21 cellular contexts compared by ENCODE assay signal in genomic region chr5:166436857-166437256, GRCh38.
DNase-seq lines count a peak whose midpoint lies in the region; ATAC-seq, FAIRE-seq and TF ChIP-seq lines count a peak whose summit lies in the region.
"Had no signal": no experiment of that assay in that cellular context is flagged by ENCODE, and none has a peak within 500 bp of the region (broad histone marks: within the 10 kb centered on the region; RNA-seq: fewer than 3 reads in every experiment).

No MANE protein-coding gene starts in this region.

- no peak for TF ChIP-seq EP300 in sigmoid colon (IDR thresholded peaks at IDR 0.05)

- no peak overlapping the region for H3K27ac ChIP-seq in RWPE2 (ENCODE audit: poor library complexity, severe bottlenecking)
- H3K27ac ChIP-seq in sigmoid colon: no peak overlapping the region
- H3K27ac ChIP-seq: gastroesophageal sphincter, upper lobe of right lung had no signal

- WGBS in sigmoid colon, 2 donors: 75 to 82% methylated on average over 3 of the region's 3 CpGs

- H3K36me3 ChIP-seq in RWPE2 (ENCODE audit: low read depth) (no peaks in the 10 kb centered on the region), sigmoid colon (no peaks in the 10 kb centered on the region)
- H3K36me3 ChIP-seq: gastroesophageal sphincter, upper lobe of right lung had no signal

- H3K4me3 ChIP-seq in RWPE2 (ENCODE audit: severe bottlenecking) (no peak overlapping the region), fibroblast of villous mesenchyme (ENCODE audit: low read depth, low read length) (no peak overlapping the region), sigmoid colon (no peak overlapping the region)
- H3K4me3 ChIP-seq: gastroesophageal sphincter, upper lobe of right lung had no signal

- no peak for TF ChIP-seq POLR2A in H54 (IDR thresholded peaks at IDR 0.05; ENCODE audit: low read depth, low read length)
- TF ChIP-seq POLR2A in sigmoid colon (IDR thresholded peaks at IDR 0.05): no peak

- DNase-seq in H54 (ENCODE audit: insufficient read length, low spot score): peak; percentile 4
- DNase-seq in RWPE2 (ENCODE audit: low spot score): no peak
- DNase-seq in fibroblast of villous mesenchyme (ENCODE audit: low read depth): peak; percentile 32
- DNase-seq in renal cortical epithelial cell (ENCODE audit: low read depth): peak; percentile 63
- DNase-seq in iPS-NIHi7 (ENCODE audit: extremely low spot score): no peak
- DNase-seq in sigmoid colon: no peak
- DNase-seq in NCI-H2196 (lab: John Stamatoyannopoulos, UW; ENCODE audit: unreplicated experiment): no peak
- DNase-seq: activated CD4-positive, alpha-beta T cell treated with anti-CD3 and anti-CD28 coated beads for 1 hour; activated naive CD4-positive, alpha-beta T cell treated with anti-CD3 and anti-CD28 coated beads for 36 hours; activated T-cell treated with anti-CD3 and anti-CD28 coated beads, Interleukin-2, amount 50 U/mL, for 72 hours; erythroblast; H9; MM.1S; naive thymus-derived CD8-positive, alpha-beta T cell; NCI-H1417 treated with DMSO at 0.1 percent for 48 hours; NCI-H526; posterior cingulate gyrus; substantia nigra; upper lobe of right lung had no signal

- H3K4me1 ChIP-seq in RWPE2 (ENCODE audit: insufficient read depth, poor library complexity, severe bottlenecking) (no peaks in the 10 kb centered on the region), sigmoid colon (no peaks in the 10 kb centered on the region)
- H3K4me1 ChIP-seq: gastroesophageal sphincter, upper lobe of right lung had no signal

- H3K9me3 ChIP-seq in RWPE2 (ENCODE audit: severe bottlenecking) (no peaks in the 10 kb centered on the region), sigmoid colon (no peaks in the 10 kb centered on the region)
- H3K9me3 ChIP-seq: gastroesophageal sphincter, upper lobe of right lung had no signal

- TF ChIP-seq CTCF in RWPE2 (IDR thresholded peaks at IDR 0.05; ENCODE audit: poor library complexity, severe bottlenecking) (no peak), fibroblast of villous mesenchyme (IDR thresholded peaks at IDR 0.05; ENCODE audit: insufficient read depth, low read depth, low read length) (no peak), sigmoid colon (IDR thresholded peaks at IDR 0.05) (no peak)

- H3K27me3 ChIP-seq in RWPE2 (ENCODE audit: insufficient read depth, poor library complexity, severe bottlenecking): peaks cover 4% of the 10 kb centered on the region
- H3K27me3 ChIP-seq in sigmoid colon: no peaks in the 10 kb centered on the region
- H3K27me3 ChIP-seq: gastroesophageal sphincter, upper lobe of right lung had no signal

- no peak for FAIRE-seq in H54 (lab: Jason Lieb, UNC)
- FAIRE-seq: keratinocyte had no signal

- ATAC-seq in RWPE2 (ENCODE audit: low read depth): peak; percentile 88
- ATAC-seq: activated T-cell treated with anti-CD3 and anti-CD28 coated beads, Interleukin-2, amount 50 U/mL, for 72 hours; gastroesophageal sphincter; naive thymus-derived CD8-positive, alpha-beta T cell; upper lobe of right lung had no signal

- intact Hi-C loops in sigmoid colon (cut with DNase I): no loop called here

Comparison
In these comparisons a context has a peak if more than half of its experiments do, and no peak if none do; other contexts are left out.
1. DNase-seq: peak in H54 (single experiment), fibroblast of villous mesenchyme (single experiment) and renal cortical epithelial cell (single experiment); none in RWPE2 (single experiment), iPS-NIHi7 (single experiment), sigmoid colon (single experiment) and NCI-H2196 (single experiment).